ENCODE assay signal across 1 cellular context in the genomic region with DNA sequence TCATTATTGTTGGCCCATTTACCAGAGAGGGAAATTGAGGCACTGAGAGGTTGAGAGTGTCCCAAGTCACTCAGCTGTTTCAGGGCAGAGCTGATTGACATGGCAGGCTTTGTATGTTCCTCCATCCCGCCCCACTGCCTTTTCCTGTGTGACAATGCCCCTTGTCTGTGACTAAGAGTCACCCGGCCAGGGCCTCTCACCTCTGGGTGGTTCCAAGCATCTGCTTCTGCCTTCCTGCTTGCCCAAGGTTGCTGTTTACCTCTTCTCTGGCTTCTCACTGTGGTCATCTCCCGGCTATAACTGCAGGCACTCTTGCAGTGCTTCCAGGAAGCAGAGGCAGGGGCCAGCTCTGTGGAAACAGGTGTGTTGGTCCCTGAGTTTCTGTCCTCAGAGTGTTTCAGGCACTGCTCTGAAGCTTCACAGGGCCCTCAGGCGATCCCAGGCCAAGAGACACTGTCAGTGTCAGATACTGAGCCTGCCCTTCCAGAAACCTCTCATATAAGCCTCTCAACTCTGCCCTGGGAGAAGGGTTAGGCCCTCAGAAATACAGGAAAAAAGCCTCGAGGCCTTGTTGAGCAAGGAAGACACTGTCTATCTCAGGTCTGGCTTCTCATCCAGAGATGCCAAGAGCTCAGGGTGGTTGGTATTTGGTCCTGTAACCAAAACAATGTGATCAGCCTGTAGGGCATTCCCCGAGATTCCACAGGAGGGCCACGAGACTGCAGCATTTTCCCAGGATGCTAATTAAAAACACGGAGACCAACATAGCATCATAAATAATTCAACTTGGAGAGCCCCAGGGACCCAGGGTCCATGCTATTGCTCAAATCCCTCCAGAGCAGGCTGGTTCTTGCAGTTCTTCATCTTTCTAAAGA.
TF ChIP-seq lines count a peak whose summit lies in the region.

No MANE protein-coding gene starts in this region.

TF ChIP-seq in WTC11, 78 proteins besides CTCF, POLR2A, EP300 and RAD21 (continued from another document):
- TF ChIP-seq, protein P1, sequence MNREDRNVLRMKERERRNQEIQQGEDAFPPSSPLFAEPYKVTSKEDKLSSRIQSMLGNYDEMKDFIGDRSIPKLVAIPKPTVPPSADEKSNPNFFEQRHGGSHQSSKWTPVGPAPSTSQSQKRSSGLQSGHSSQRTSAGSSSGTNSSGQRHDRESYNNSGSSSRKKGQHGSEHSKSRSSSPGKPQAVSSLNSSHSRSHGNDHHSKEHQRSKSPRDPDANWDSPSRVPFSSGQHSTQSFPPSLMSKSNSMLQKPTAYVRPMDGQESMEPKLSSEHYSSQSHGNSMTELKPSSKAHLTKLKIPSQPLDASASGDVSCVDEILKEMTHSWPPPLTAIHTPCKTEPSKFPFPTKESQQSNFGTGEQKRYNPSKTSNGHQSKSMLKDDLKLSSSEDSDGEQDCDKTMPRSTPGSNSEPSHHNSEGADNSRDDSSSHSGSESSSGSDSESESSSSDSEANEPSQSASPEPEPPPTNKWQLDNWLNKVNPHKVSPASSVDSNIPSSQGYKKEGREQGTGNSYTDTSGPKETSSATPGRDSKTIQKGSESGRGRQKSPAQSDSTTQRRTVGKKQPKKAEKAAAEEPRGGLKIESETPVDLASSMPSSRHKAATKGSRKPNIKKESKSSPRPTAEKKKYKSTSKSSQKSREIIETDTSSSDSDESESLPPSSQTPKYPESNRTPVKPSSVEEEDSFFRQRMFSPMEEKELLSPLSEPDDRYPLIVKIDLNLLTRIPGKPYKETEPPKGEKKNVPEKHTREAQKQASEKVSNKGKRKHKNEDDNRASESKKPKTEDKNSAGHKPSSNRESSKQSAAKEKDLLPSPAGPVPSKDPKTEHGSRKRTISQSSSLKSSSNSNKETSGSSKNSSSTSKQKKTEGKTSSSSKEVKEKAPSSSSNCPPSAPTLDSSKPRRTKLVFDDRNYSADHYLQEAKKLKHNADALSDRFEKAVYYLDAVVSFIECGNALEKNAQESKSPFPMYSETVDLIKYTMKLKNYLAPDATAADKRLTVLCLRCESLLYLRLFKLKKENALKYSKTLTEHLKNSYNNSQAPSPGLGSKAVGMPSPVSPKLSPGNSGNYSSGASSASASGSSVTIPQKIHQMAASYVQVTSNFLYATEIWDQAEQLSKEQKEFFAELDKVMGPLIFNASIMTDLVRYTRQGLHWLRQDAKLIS (CRISPR knock-in tag; IDR thresholded peaks at IDR 0.05; ENCODE audit: borderline replicate concordance) = no peak
- TF ChIP-seq AR (CRISPR knock-in tag; IDR thresholded peaks at IDR 0.05) = no peak
